1 cellular context compared by ENCODE assay signal in genomic region chr5:170070556-170071412, GRCh38.
TF ChIP-seq lines count a peak whose summit lies in the region.

No MANE protein-coding gene starts in this region.

TF ChIP-seq in HepG2, 621 proteins besides CTCF, POLR2A, EP300 and RAD21 (continued from another document):
- TF ChIP-seq, protein P1, sequence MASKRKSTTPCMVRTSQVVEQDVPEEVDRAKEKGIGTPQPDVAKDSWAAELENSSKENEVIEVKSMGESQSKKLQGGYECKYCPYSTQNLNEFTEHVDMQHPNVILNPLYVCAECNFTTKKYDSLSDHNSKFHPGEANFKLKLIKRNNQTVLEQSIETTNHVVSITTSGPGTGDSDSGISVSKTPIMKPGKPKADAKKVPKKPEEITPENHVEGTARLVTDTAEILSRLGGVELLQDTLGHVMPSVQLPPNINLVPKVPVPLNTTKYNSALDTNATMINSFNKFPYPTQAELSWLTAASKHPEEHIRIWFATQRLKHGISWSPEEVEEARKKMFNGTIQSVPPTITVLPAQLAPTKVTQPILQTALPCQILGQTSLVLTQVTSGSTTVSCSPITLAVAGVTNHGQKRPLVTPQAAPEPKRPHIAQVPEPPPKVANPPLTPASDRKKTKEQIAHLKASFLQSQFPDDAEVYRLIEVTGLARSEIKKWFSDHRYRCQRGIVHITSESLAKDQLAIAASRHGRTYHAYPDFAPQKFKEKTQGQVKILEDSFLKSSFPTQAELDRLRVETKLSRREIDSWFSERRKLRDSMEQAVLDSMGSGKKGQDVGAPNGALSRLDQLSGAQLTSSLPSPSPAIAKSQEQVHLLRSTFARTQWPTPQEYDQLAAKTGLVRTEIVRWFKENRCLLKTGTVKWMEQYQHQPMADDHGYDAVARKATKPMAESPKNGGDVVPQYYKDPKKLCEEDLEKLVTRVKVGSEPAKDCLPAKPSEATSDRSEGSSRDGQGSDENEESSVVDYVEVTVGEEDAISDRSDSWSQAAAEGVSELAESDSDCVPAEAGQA (IDR thresholded peaks at IDR 0.05; ENCODE audit: low read depth): no peak
- TF ChIP-seq, protein P1 (CRISPR knock-in tag; IDR thresholded peaks at IDR 0.05; ENCODE audit: borderline replicate concordance): no peak
- TF ChIP-seq TOPORS (CRISPR knock-in tag; IDR thresholded peaks at IDR 0.05): no peak
- TF ChIP-seq FOSL1 (CRISPR knock-in tag; IDR thresholded peaks at IDR 0.05; ENCODE audit: borderline replicate concordance): no peak
- TF ChIP-seq HBP1 (CRISPR knock-in tag; IDR thresholded peaks at IDR 0.05; ENCODE audit: low read depth): no peak
- TF ChIP-seq XRCC5 (optimal IDR thresholded peaks at IDR 0.05; ENCODE audit: low read length): peak; percentile 35
- TF ChIP-seq, protein P2, sequence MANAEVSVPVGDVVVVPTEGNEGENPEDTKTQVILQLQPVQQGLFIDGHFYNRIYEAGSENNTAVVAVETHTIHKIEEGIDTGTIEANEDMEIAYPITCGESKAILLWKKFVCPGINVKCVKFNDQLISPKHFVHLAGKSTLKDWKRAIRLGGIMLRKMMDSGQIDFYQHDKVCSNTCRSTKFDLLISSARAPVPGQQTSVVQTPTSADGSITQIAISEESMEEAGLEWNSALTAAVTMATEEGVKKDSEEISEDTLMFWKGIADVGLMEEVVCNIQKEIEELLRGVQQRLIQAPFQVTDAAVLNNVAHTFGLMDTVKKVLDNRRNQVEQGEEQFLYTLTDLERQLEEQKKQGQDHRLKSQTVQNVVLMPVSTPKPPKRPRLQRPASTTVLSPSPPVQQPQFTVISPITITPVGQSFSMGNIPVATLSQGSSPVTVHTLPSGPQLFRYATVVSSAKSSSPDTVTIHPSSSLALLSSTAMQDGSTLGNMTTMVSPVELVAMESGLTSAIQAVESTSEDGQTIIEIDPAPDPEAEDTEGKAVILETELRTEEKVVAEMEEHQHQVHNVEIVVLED (CRISPR knock-in tag; IDR thresholded peaks at IDR 0.05; ENCODE audit: borderline replicate concordance): no peak
- TF ChIP-seq, protein P3, sequence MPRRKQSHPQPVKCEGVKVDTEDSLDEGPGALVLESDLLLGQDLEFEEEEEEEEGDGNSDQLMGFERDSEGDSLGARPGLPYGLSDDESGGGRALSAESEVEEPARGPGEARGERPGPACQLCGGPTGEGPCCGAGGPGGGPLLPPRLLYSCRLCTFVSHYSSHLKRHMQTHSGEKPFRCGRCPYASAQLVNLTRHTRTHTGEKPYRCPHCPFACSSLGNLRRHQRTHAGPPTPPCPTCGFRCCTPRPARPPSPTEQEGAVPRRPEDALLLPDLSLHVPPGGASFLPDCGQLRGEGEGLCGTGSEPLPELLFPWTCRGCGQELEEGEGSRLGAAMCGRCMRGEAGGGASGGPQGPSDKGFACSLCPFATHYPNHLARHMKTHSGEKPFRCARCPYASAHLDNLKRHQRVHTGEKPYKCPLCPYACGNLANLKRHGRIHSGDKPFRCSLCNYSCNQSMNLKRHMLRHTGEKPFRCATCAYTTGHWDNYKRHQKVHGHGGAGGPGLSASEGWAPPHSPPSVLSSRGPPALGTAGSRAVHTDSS (CRISPR knock-in tag; conservative IDR thresholded peaks at IDR 0.05): no peak
- TF ChIP-seq RBAK (CRISPR knock-in tag; IDR thresholded peaks at IDR 0.05): no peak
- TF ChIP-seq ELF1 (CRISPR knock-in tag; IDR thresholded peaks at IDR 0.05): no peak
- TF ChIP-seq ZNF496 (CRISPR knock-in tag; IDR thresholded peaks at IDR 0.05; ENCODE audit: insufficient replicate concordance): no peak
- TF ChIP-seq ZNF33B (CRISPR knock-in tag; IDR thresholded peaks at IDR 0.05): no peak
- TF ChIP-seq, protein P4, sequence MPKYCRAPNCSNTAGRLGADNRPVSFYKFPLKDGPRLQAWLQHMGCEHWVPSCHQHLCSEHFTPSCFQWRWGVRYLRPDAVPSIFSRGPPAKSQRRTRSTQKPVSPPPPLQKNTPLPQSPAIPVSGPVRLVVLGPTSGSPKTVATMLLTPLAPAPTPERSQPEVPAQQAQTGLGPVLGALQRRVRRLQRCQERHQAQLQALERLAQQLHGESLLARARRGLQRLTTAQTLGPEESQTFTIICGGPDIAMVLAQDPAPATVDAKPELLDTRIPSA (CRISPR knock-in tag; IDR thresholded peaks at IDR 0.05; ENCODE audit: borderline replicate concordance): no peak
- peak; percentile 82 for TF ChIP-seq ZBTB7B (CRISPR knock-in tag; IDR thresholded peaks at IDR 0.05)
- no peak for TF ChIP-seq ZNF646 (CRISPR knock-in tag; IDR thresholded peaks at IDR 0.05)
- no peak for TF ChIP-seq PBX3 (CRISPR knock-in tag; IDR thresholded peaks at IDR 0.05; ENCODE audit: borderline replicate concordance)
- TF ChIP-seq KDM5A (IDR thresholded peaks at IDR 0.05; ENCODE audit: borderline replicate concordance, low read length): no peak
- TF ChIP-seq FLYWCH1 (CRISPR knock-in tag; IDR thresholded peaks at IDR 0.05): no peak
- TF ChIP-seq ZNF572 (CRISPR knock-in tag; IDR thresholded peaks at IDR 0.05): no peak
- TF ChIP-seq RBFOX2 (IDR thresholded peaks at IDR 0.05; ENCODE audit: low read depth, low read length): no peak
- TF ChIP-seq ZBTB38 (CRISPR knock-in tag; IDR thresholded peaks at IDR 0.05): no peak
- TF ChIP-seq GTF2F1 (IDR thresholded peaks at IDR 0.05; ENCODE audit: low read length): no peak
- no peak for TF ChIP-seq NAIF1 (CRISPR knock-in tag; IDR thresholded peaks at IDR 0.05; ENCODE audit: borderline replicate concordance)
